Comparison of ENCODE assay signal across 1 cellular context in genomic region chrX:6849711-6850415, GRCh38.
A peak's percentile ranks its signal among the peaks of the same experiment; 100 is the strongest.
TF ChIP-seq lines count a peak whose summit lies in the region.

No MANE protein-coding gene starts in this region.

TF ChIP-seq in GM12878, 131 proteins besides CTCF, POLR2A, EP300 and RAD21:
- TF ChIP-seq RUNX3 (IDR thresholded peaks at IDR 0.05; ENCODE audit: low read length) (peak; percentile 29; the same call in 1 of the 2 replicates), SMC3 (IDR thresholded peaks at IDR 0.05; ENCODE audit: borderline replicate concordance, low read length) (no peak)
